Comparison of ENCODE assay signal across 8 cellular contexts in the genomic region with DNA sequence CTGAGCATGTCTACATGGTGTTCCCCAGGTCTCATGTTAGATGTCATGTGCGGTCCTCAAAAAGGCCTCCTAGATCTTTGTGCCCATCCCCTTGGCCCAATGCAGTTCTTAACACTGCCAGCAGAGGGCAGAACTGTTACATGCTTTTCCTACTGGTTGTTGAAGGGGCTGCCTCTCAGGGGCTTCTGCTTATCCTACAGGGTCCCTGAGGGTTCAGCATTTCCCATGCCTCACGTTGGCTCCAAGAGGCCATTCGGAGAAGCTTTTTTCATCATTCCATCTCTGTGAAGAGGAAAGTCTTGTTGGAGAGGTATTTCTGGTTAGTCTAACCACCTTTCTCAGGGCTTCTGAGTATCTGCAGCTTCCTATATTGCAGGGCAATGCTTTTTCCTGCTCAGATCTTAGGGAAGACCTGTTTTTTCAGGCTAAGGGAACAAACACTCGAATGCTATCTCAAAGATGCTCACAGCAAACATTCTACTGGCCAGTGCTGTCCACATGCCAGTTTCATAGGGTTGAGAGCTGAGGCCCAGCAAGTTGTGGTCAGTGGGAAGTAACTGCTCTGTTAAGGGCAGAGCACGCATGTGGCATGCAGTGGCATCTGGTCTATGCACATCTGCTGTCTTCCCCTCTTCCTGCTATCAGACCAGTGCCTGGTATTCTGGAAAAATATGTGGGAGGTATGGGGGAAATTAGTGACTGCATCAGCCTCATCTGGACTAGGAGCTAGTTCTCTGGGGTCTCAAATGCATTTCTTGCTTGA. TPM values are rescaled to one million over a fixed set of nuclear protein-coding genes. Genes with fewer than 3 reads are reported as not detected.
A peak's percentile ranks its signal among the peaks of the same experiment; 100 is the strongest.
DNase-seq lines count a peak whose midpoint lies in the region; ATAC-seq and TF ChIP-seq lines count a peak whose summit lies in the region.

No MANE protein-coding gene starts in this region.

- no peak for ATAC-seq in activated CD4-positive, alpha-beta T cell treated with anti-CD3 and anti-CD28 coated beads for 36 hours

- no peaks in the 10 kb centered on the region for H3K9me2 ChIP-seq in MM.1S (replicated peaks; ENCODE audit: insufficient read depth, low read length)

- no peaks in the 10 kb centered on the region for H3K79me1 ChIP-seq in H9 (ENCODE audit: insufficient read depth, low read depth, low read length, poor library complexity, severe bottlenecking)

- H2BK15ac ChIP-seq in H9 (ENCODE audit: low read depth, low read length), result no peak overlapping the region

- no peak overlapping the region for H2BK20ac ChIP-seq in H9 (ENCODE audit: low read depth, low read length, poor library complexity, severe bottlenecking)

- H2BK12ac ChIP-seq in H9 (ENCODE audit: insufficient read length, low read depth, low read length), result no peak overlapping the region

- H3K4me1 ChIP-seq in H9 (ENCODE audit: insufficient read depth, low read length), result no peaks in the 10 kb centered on the region
- no peaks in the 10 kb centered on the region for H3K4me1 ChIP-seq in MM.1S (ENCODE audit: low read length)

- H3K4me1 Mint-ChIP-seq in activated CD4-positive, alpha-beta T cell treated with anti-CD3 and anti-CD28 coated beads for 36 hours, result no peaks in the 10 kb centered on the region
- H3K4me1 Mint-ChIP-seq in H9, result no peaks in the 10 kb centered on the region; a peak in 1 of 4 replicates

- POLR2A ChIA-PET in activated CD4-positive, alpha-beta T cell treated with anti-CD3 and anti-CD28 coated beads for 36 hours (lab: Charles Lee), result no interaction called here

- intact Hi-C loops in activated CD4-positive, alpha-beta T cell treated with anti-CD3 and anti-CD28 coated beads for 36 hours (cut with DNase I, micrococcal nuclease), result loop anchor here (1.0 kb wide), 1 partner anchor 39 kb away; no protein-coding TSS in a partner anchor

- CTCF ChIA-PET in activated CD4-positive, alpha-beta T cell treated with anti-CD3 and anti-CD28 coated beads for 36 hours (lab: Charles Lee), result interaction anchor here (0.6 to 2.7 kb wide), 3 partner anchors 37 to 124 kb away, joined by 3 to 14 read pairs (median 4); no protein-coding TSS in a partner anchor

- H3K4me2 ChIP-seq in H9 (ENCODE audit: insufficient read depth, insufficient read length, low read length) (no peak overlapping the region), MM.1S (ENCODE audit: low read depth, low read length) (no peak overlapping the region)

- no peak overlapping the region for H2BK120ac ChIP-seq in H9 (ENCODE audit: low read depth, low read length, poor library complexity, severe bottlenecking)

- H3K27me3 ChIP-seq in H9 (ENCODE audit: insufficient read depth, low read length) (no peaks in the 10 kb centered on the region), MM.1S (replicated peaks; ENCODE audit: insufficient read depth, low read length) (no peaks in the 10 kb centered on the region)

- no peaks in the 10 kb centered on the region for H3K9me3 Mint-ChIP-seq in activated CD4-positive, alpha-beta T cell treated with anti-CD3 and anti-CD28 coated beads for 36 hours (ENCODE audit: low read depth)
- peaks cover 12% of the 10 kb centered on the region in 2 experiments for H3K9me3 Mint-ChIP-seq in H9

- H4K91ac ChIP-seq in H9 (ENCODE audit: insufficient read length, low read depth, low read length), result no peak overlapping the region

- no peak overlapping the region for H3K27ac Mint-ChIP-seq in activated CD4-positive, alpha-beta T cell treated with anti-CD3 and anti-CD28 coated beads for 36 hours
- 0 out of 7 replicates have a peak overlapping the region, but pooled peaks of 1 of the 3 experiments have one; percentile 52 for H3K27ac Mint-ChIP-seq in H9

- H3K27ac ChIP-seq in H9 (ENCODE audit: insufficient read length, low read depth, low read length), result no peak overlapping the region
- no peak overlapping the region for H3K27ac ChIP-seq in MM.1S (ENCODE audit: low read length)

- no peak overlapping the region for H3K23ac ChIP-seq in H9 (ENCODE audit: insufficient read length, low read depth, low read length)

- H3K79me2 ChIP-seq in H9 (ENCODE audit: insufficient read depth, low read length) (no peaks in the 10 kb centered on the region), MM.1S (ENCODE audit: low read length) (no peaks in the 10 kb centered on the region)

- H3K9me3 ChIP-seq in H9 (ENCODE audit: control insufficient read depth, low read depth, low read length) (no peaks in the 10 kb centered on the region), MM.1S (replicated peaks; ENCODE audit: insufficient read depth, low read length) (no peaks in the 10 kb centered on the region)

- H2AFZ ChIP-seq in H9 (ENCODE audit: low read length) (no peak overlapping the region), MM.1S (ENCODE audit: low read length) (no peak overlapping the region)

- no peak overlapping the region for H3T11ph ChIP-seq in H9 (ENCODE audit: low read length)

- no CpG with 5 or more reads among the region's 5 CpGs for WGBS in H9 (ENCODE audit: extremely low coverage, insufficient read length, low lambda C conversion rate)

- H3F3A ChIP-seq in MM.1S (ENCODE audit: insufficient read depth, low read length), result no peaks in the 10 kb centered on the region

- H3K9ac ChIP-seq in H9 (ENCODE audit: extremely low read depth, insufficient read length, low read length) (no peak overlapping the region), MM.1S (ENCODE audit: low read length) (no peak overlapping the region)

- H4K20me1 ChIP-seq in H9 (ENCODE audit: control insufficient read depth, insufficient read depth, insufficient read length) (no peaks in the 10 kb centered on the region), MM.1S (ENCODE audit: insufficient read depth, low read length) (no peaks in the 10 kb centered on the region)

- no peak overlapping the region for H3K4me3 ChIP-seq in MM.1S (ENCODE audit: low read length)

- H2BK5ac ChIP-seq in H9 (ENCODE audit: insufficient read length, low read length), result no peak overlapping the region

- no peak overlapping the region for H2AK5ac ChIP-seq in H9 (ENCODE audit: insufficient read length, low read length)

- H3K36me3 ChIP-seq in MM.1S (replicated peaks; ENCODE audit: insufficient read depth, low read length), result no peaks in the 10 kb centered on the region

- H4K5ac ChIP-seq in H9 (ENCODE audit: insufficient read length, low read depth, low read length), result no peak overlapping the region

- no peak overlapping the region for H3K56ac ChIP-seq in H9 (ENCODE audit: insufficient read length, low read depth, low read length)

- H3K14ac ChIP-seq in H9 (ENCODE audit: insufficient read depth, low read length), result no peak overlapping the region

- H3K18ac ChIP-seq in H9 (ENCODE audit: insufficient read length, low read depth, low read length), result no peak overlapping the region

- TF ChIP-seq CTCF in H9 (conservative IDR thresholded peaks at IDR 0.05) (peak; percentile 96), MM.1S (IDR thresholded peaks at IDR 0.05; ENCODE audit: low read length) (peak; percentile 96)

- H3K23me2 ChIP-seq in H9 (ENCODE audit: insufficient read length, low read depth, low read length, poor library complexity, severe bottlenecking), result no peaks in the 10 kb centered on the region

- no peaks in the 10 kb centered on the region for H3K36me3 Mint-ChIP-seq in activated CD4-positive, alpha-beta T cell treated with anti-CD3 and anti-CD28 coated beads for 36 hours (ENCODE audit: low read depth)
- peaks cover 3 to 12% (median 7%) of the 10 kb centered on the region in 3 experiments; a peak in 4 of 7 replicates for H3K36me3 Mint-ChIP-seq in H9 (ENCODE audit: insufficient read depth in 1 of 3, low read depth in 3 of 3)

- no peak overlapping the region for H4K8ac ChIP-seq in H9 (replicated peaks; ENCODE audit: insufficient read length, low read depth, low read length)

- no peak overlapping the region for H3K4me3 Mint-ChIP-seq in activated CD4-positive, alpha-beta T cell treated with anti-CD3 and anti-CD28 coated beads for 36 hours
- no peak overlapping the region for H3K4me3 Mint-ChIP-seq in H9

- peak; percentile 65 for DNase-seq in activated CD4-positive, alpha-beta T cell treated with anti-CD3 and anti-CD28 coated beads for 36 hours
- no peak for DNase-seq in activated CD4-positive, alpha-beta T cell treated with anti-CD3 and anti-CD28 coated beads, Interleukin-2, amount 50 U/mL, for 1 hour
- DNase-seq in H9 (peak; percentile 86), MM.1S (peak; percentile 42), hepatic stellate cell (ENCODE audit: low spot score) (peak; percentile 29), NCI-H524 treated with DMSO at 0.1 percent for 48 hours (lab: John Stamatoyannopoulos, UW) (no peak)
- DNase-seq in activated T-cell treated with anti-CD3 and anti-CD28 coated beads, Interleukin-2, amount 50 U/mL, for 48 hours, result peak; percentile 58 to 64
- DNase-seq in stimulated activated CD4-positive, alpha-beta T cell treated with anti-CD3 and anti-CD28 coated beads, Interleukin-12 subunit alpha, Interleukin-12 subunit beta, amount 100 ng/mL, for 4 hours, result peak; percentile 8

- peaks cover 2% of the 10 kb centered on the region for H3K27me3 Mint-ChIP-seq in activated CD4-positive, alpha-beta T cell treated with anti-CD3 and anti-CD28 coated beads for 36 hours
- H3K27me3 Mint-ChIP-seq in H9 (ENCODE audit: low read depth), result no peaks in the 10 kb centered on the region; the same call in none of the 2 replicates

- no peak overlapping the region for H3K4ac ChIP-seq in H9 (ENCODE audit: low read depth, low read length)

RNA-seq across cellular contexts. Expression of a gene that starts 31.5 kb away (rescaled TPM):
- not detected for total RNA-seq in activated CD4-positive, alpha-beta T cell treated with anti-CD3 and anti-CD28 coated beads for 36 hours
- total RNA-seq in H9 (2021), result not detected in 2 replicates

Comparison
In these comparisons a context has a peak if more than half of its experiments do, and no peak if none do; other contexts are left out.
1. DNase-seq: peak in activated CD4-positive, alpha-beta T cell treated with anti-CD3 and anti-CD28 coated beads for 36 hours (single experiment), H9 (single experiment), MM.1S (single experiment), activated T-cell treated with anti-CD3 and anti-CD28 coated beads, Interleukin-2, amount 50 U/mL, for 48 hours (2 of 2), hepatic stellate cell (single experiment) and stimulated activated CD4-positive, alpha-beta T cell treated with anti-CD3 and anti-CD28 coated beads, Interleukin-12 subunit alpha, Interleukin-12 subunit beta, amount 100 ng/mL, for 4 hours (single experiment); none in activated CD4-positive, alpha-beta T cell treated with anti-CD3 and anti-CD28 coated beads, Interleukin-2, amount 50 U/mL, for 1 hour (single experiment) and NCI-H524 treated with DMSO at 0.1 percent for 48 hours (single experiment).